ENCODE assay signal across 27 cellular contexts in the genomic region with DNA sequence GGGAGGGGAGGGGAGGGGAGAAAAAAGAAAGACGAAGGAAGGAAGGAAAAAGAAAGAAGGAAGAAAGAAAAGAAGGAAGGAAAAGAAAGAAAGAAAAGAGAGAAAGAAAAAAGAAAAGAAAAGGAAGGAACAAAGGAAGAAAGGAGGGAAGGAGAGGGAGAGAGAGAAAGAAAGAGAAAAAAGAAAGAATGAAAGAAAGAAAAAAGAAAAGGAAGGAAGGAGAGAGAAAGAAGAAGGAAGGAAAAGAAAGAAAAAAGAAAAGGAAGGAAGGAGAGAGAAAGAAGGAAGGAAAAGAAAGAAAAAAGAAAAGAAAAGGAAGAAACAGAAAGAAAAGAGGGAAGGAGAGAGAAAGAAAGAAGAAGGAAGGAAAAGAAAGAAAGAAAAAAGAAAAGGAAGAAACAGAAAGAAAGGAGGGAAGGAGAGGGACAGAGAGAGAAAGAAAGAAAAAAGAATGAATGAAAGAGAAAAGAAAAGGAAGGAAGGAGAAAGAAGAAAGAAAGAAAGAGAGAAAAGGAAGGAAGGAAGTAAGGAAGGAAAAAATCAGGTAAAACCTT.
"Had no signal": no experiment of that assay in that cellular context is flagged by ENCODE, and none has a peak within 500 bp of the region (broad histone marks: within the 10 kb centered on the region; RNA-seq: fewer than 3 reads in every experiment).

No MANE protein-coding gene starts in this region.

- H3K9me3 ChIP-seq: colonic mucosa, esophagus muscularis mucosa, gastroesophageal sphincter, heart right ventricle, left lung, neutrophil, pancreas, right lobe of liver, thoracic aorta, transverse colon, upper lobe of right lung, uterus had no signal

- H3K27me3 Mint-ChIP-seq: dendritic cell treated with granulocyte-macrophage colony-stimulating factor and Interleukin-4, amounts not matched to agents 40 ng/mL and 50 ng/mL, for 4 days; stimulated activated naive B cell treated with anti-CD40 and anti-IgM and Interleukin-4, amounts not matched to agents 10 μg/mL and 1 μg/mL and 100 μg/mL, for 72 hours; stimulated activated naive CD8-positive, alpha-beta T cell treated with anti-CD3 and anti-CD28 coated beads, Interleukin-15, Interleukin-2, amounts not matched to agents 100 ng/mL and 50 ng/mL, for 24 hours had no signal

- H3K27ac Mint-ChIP-seq: dendritic cell treated with granulocyte-macrophage colony-stimulating factor and Interleukin-4, amounts not matched to agents 40 ng/mL and 50 ng/mL, for 4 days; naive thymus-derived CD4-positive, alpha-beta T cell; stimulated activated naive B cell treated with anti-CD40 and anti-IgM and Interleukin-4, amounts not matched to agents 10 μg/mL and 1 μg/mL and 100 μg/mL, for 72 hours; stimulated activated naive CD8-positive, alpha-beta T cell treated with anti-CD3 and anti-CD28 coated beads, Interleukin-15, Interleukin-2, amounts not matched to agents 100 ng/mL and 50 ng/mL, for 24 hours had no signal

- H3K27ac ChIP-seq: colonic mucosa, esophagus muscularis mucosa, foreskin keratinocyte, gastroesophageal sphincter, heart right ventricle, left lung, neutrophil, pancreas, right lobe of liver, thoracic aorta, transverse colon, upper lobe of right lung, uterus had no signal

- H3K9me3 Mint-ChIP-seq: dendritic cell treated with granulocyte-macrophage colony-stimulating factor and Interleukin-4, amounts not matched to agents 40 ng/mL and 50 ng/mL, for 4 days; neural crest cell; stimulated activated naive CD8-positive, alpha-beta T cell treated with anti-CD3 and anti-CD28 coated beads, Interleukin-15, Interleukin-2, amounts not matched to agents 100 ng/mL and 50 ng/mL, for 24 hours had no signal

- FAIRE-seq: endothelial cell of umbilical vein, islet of Langerhans, pancreas, small intestine had no signal

- H3K27me3 ChIP-seq: colonic mucosa, esophagus muscularis mucosa, foreskin keratinocyte, gastroesophageal sphincter, left lung, neutrophil, right lobe of liver, transverse colon, upper lobe of right lung, uterus had no signal

- DNase-seq: colonic mucosa; effector CD8-positive, alpha-beta T cell; heart right ventricle; hippocampal formation; left cardiac atrium; left lung; mesendoderm; naive thymus-derived CD4-positive, alpha-beta T cell; pancreas; right lobe of liver; small intestine; stimulated activated CD4-positive, alpha-beta T cell treated with anti-CD3 and anti-CD28 coated beads, Interleukin-15, amount 100 ng/mL, for 24 hours; stimulated activated CD4-positive, alpha-beta T cell treated with anti-CD3 and anti-CD28 coated beads, Interleukin-2, amount 100 ng/mL, for 48 hours; stimulated activated naive B cell treated with anti-CD40 and anti-IgM and Interleukin-4, amounts not matched to agents 10 μg/mL and 1 μg/mL and 100 μg/mL, for 72 hours; transverse colon; upper lobe of right lung; uterus had no signal

- ATAC-seq: gastroesophageal sphincter; heart right ventricle; naive thymus-derived CD4-positive, alpha-beta T cell; right lobe of liver; upper lobe of right lung had no signal

- H3K4me3 ChIP-seq: colonic mucosa, esophagus muscularis mucosa, gastroesophageal sphincter, heart right ventricle, left lung, pancreas, right lobe of liver, thoracic aorta, transverse colon, upper lobe of right lung, uterus had no signal

- H3K4me1 Mint-ChIP-seq: naive thymus-derived CD4-positive, alpha-beta T cell had no signal

- H3K4me1 ChIP-seq: colonic mucosa, foreskin keratinocyte, heart right ventricle, left lung, pancreas, transverse colon, upper lobe of right lung, uterus had no signal

- H3K36me3 ChIP-seq: colonic mucosa, esophagus muscularis mucosa, gastroesophageal sphincter, heart right ventricle, left lung, neutrophil, pancreas, right lobe of liver, thoracic aorta, transverse colon, upper lobe of right lung, uterus had no signal

- H3K4me3 Mint-ChIP-seq: dendritic cell treated with granulocyte-macrophage colony-stimulating factor and Interleukin-4, amounts not matched to agents 40 ng/mL and 50 ng/mL, for 4 days; naive thymus-derived CD4-positive, alpha-beta T cell; neural crest cell; stimulated activated naive B cell treated with anti-CD40 and anti-IgM and Interleukin-4, amounts not matched to agents 10 μg/mL and 1 μg/mL and 100 μg/mL, for 72 hours; stimulated activated naive CD8-positive, alpha-beta T cell treated with anti-CD3 and anti-CD28 coated beads, Interleukin-15, Interleukin-2, amounts not matched to agents 100 ng/mL and 50 ng/mL, for 24 hours had no signal
